Comparison of ENCODE assay signal across 1 cellular context in genomic region chr12:42587564-42588307, GRCh38.
TF ChIP-seq lines count a peak whose summit lies in the region.

No MANE protein-coding gene starts in this region.

TF ChIP-seq in HEK293, 187 proteins besides CTCF, POLR2A, EP300 and RAD21 (continued from another document):
- TF ChIP-seq KLF10 (tag by site-specific recombination; IDR thresholded peaks at IDR 0.05) (0 out of 2 replicates have a peak, but pooled peaks have one; percentile 45), ZSCAN30 (tag by site-specific recombination; IDR thresholded peaks at IDR 0.05) (peak; percentile 55; the same call in 1 of the 2 replicates), HOXC10 (CRISPR knock-in tag; IDR thresholded peaks at IDR 0.05) (no peak), ZNF155 (tag by site-specific recombination; IDR thresholded peaks at IDR 0.05) (no peak), GFI1B (tag by site-specific recombination; IDR thresholded peaks at IDR 0.05) (0 out of 2 replicates have a peak, but pooled peaks have one; percentile 27), SP7 (tag by site-specific recombination; IDR thresholded peaks at IDR 0.05) (peak; percentile 26; the same call in 1 of the 2 replicates), IKZF3 (tag by site-specific recombination; IDR thresholded peaks at IDR 0.05) (peak; percentile 82), ZXDB (tag by site-specific recombination; IDR thresholded peaks at IDR 0.05) (0 out of 2 replicates have a peak, but pooled peaks have one; percentile 18), ZNF518A (tag by site-specific recombination; conservative IDR thresholded peaks at IDR 0.05; ENCODE audit: low read depth) (no peak), ZNF341 (tag by site-specific recombination; IDR thresholded peaks at IDR 0.05; ENCODE audit: low read depth) (peak; percentile 66), ZNF692 (tag by site-specific recombination; IDR thresholded peaks at IDR 0.05) (no peak; the same call in 1 of the 2 replicates), ZBTB8A (tag by site-specific recombination; IDR thresholded peaks at IDR 0.05) (peak; percentile 51), ZNF561 (tag by site-specific recombination; IDR thresholded peaks at IDR 0.05; ENCODE audit: borderline replicate concordance) (0 out of 2 replicates have a peak, but pooled peaks have one; percentile 23), ZNF660 (tag by site-specific recombination; IDR thresholded peaks at IDR 0.05) (0 out of 2 replicates have a peak, but pooled peaks have one; percentile 23), ZNF18 (tag by site-specific recombination; IDR thresholded peaks at IDR 0.05) (0 out of 2 replicates have a peak, but pooled peaks have one; percentile 40), TCF7L2 (IDR thresholded peaks at IDR 0.05; ENCODE audit: borderline replicate concordance, low read depth, low read length) (no peak), ZNF157 (tag by site-specific recombination; IDR thresholded peaks at IDR 0.05) (no peak), ZNF544 (tag by site-specific recombination; IDR thresholded peaks at IDR 0.05) (no peak), ZNF324 (tag by site-specific recombination; IDR thresholded peaks at IDR 0.05) (0 out of 2 replicates have a peak, but pooled peaks have one; percentile 34), ZNF335 (tag by site-specific recombination; conservative IDR thresholded peaks at IDR 0.05) (peak; percentile 81), ZNF704 (tag by site-specific recombination; IDR thresholded peaks at IDR 0.05) (no peak), ZNF10 (tag by site-specific recombination; IDR thresholded peaks at IDR 0.05) (peak; percentile 90), BCL6B (tag by site-specific recombination; IDR thresholded peaks at IDR 0.05) (0 out of 2 replicates have a peak, but pooled peaks have one; percentile 31), ZNF274 (IDR thresholded peaks at IDR 0.05; ENCODE audit: low read length) (no peak), ZNF274 (tag by site-specific recombination; IDR thresholded peaks at IDR 0.05; ENCODE audit: borderline replicate concordance) (no peak), GLIS1 (tag by site-specific recombination; IDR thresholded peaks at IDR 0.05) (peak; percentile 73), ZIC2 (tag by site-specific recombination; IDR thresholded peaks at IDR 0.05) (peak; percentile 90), ZNF488 (tag by site-specific recombination; IDR thresholded peaks at IDR 0.05) (no peak), WT1 (tag by site-specific recombination; IDR thresholded peaks at IDR 0.05) (0 out of 2 replicates have a peak, but pooled peaks have one; percentile 33)
